In the genomic region with DNA sequence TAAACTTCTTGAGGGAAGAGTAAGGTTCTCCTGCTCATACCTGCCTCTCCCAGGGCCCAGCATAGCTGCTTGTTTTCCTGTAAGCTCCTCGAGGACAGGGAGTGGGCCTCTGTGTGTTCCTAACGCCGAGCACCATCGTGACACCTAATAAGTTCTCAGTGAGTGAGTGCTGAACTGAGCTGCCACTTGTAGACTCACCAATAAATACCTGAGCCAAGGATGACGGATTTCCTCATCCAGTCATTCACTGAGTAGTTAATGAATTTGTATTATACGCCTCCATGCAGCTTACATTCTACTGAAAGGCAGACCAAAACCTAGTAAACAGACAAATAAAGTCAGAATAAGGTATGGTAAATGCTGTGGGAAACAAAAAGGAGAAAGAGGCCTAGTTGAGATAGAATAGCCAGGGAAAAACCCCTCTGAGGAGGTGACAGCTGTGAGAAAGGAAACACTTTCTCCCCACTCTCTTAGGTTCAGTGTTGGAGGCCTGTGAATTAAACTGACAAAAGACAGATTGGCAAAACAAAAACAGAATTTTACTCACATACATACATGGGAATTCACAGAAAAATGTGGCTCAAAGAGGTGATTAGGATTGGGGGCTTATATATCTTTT, we compare ENCODE assay signal across 16 cellular contexts.
A peak's percentile ranks its signal among the peaks of the same experiment; 100 is the strongest.
DNase-seq lines count a peak whose midpoint lies in the region; ATAC-seq and TF ChIP-seq lines count a peak whose summit lies in the region.
"Had no signal": no experiment of that assay in that cellular context is flagged by ENCODE, and none has a peak within 500 bp of the region (broad histone marks: within the 10 kb centered on the region; RNA-seq: fewer than 3 reads in every experiment).

No MANE protein-coding gene starts in this region.

- DNase-seq in GM10266 (ENCODE audit: extremely low spot score) (peak; percentile 46), memory B cell (ENCODE audit: low spot score in 2 of 2) (no peak), occipital lobe (lab: John Stamatoyannopoulos, UW) (no peak), osteocyte (ENCODE audit: extremely low spot score, unreplicated experiment) (no peak)
- DNase-seq in stimulated activated CD8-positive, alpha-beta memory T cell treated with anti-CD3 and anti-CD28 coated beads, Interleukin-4, amount 100 ng/mL, for 48 hours, result no peak
- DNase-seq in T-helper 2 cell treated with Interferon-gamma antibody and Interleukin-4, amounts not matched to agents 5 μg/mL and 100 μg/mL, for 36 hours (ENCODE audit: low spot score), result no peak
- DNase-seq: activated T-cell treated with anti-CD3 and anti-CD28 coated beads, Interleukin-2, amount 50 U/mL, for 72 hours; hypothalamus; mucosa of descending colon; SIG-M5; upper lobe of left lung; WERI-Rb-1 had no signal

- no peak for TF ChIP-seq CTCF in GM10266 (IDR thresholded peaks at IDR 0.05; ENCODE audit: control insufficient read depth, insufficient read depth, low read depth, missing control alignments)
- no peak for TF ChIP-seq CTCF in osteocyte (IDR thresholded peaks at IDR 0.05)

- H3K9me3 Mint-ChIP-seq in memory B cell (peaks cover 2% of the 10 kb centered on the region), osteocyte (ENCODE audit: unreplicated experiment) (no peaks in the 10 kb centered on the region)
- peaks cover 8% of the 10 kb centered on the region for H3K9me3 Mint-ChIP-seq in T-helper 2 cell treated with Interferon-gamma antibody and Interleukin-4, amounts not matched to agents 5 μg/mL and 100 μg/mL, for 36 hours
- H3K9me3 Mint-ChIP-seq: brain had no signal

- H3K27me3 Mint-ChIP-seq in memory B cell, result no peaks in the 10 kb centered on the region
- H3K27me3 Mint-ChIP-seq in T-helper 2 cell treated with Interferon-gamma antibody and Interleukin-4, amounts not matched to agents 5 μg/mL and 100 μg/mL, for 36 hours (ENCODE audit: low read depth), result no peaks in the 10 kb centered on the region
- H3K27me3 Mint-ChIP-seq in osteocyte (ENCODE audit: unreplicated experiment), result peaks cover 11% of the 10 kb centered on the region

- H3K4me3 Mint-ChIP-seq in memory B cell (no peak overlapping the region), osteocyte (ENCODE audit: unreplicated experiment) (no peak overlapping the region)
- no peak overlapping the region for H3K4me3 Mint-ChIP-seq in T-helper 2 cell treated with Interferon-gamma antibody and Interleukin-4, amounts not matched to agents 5 μg/mL and 100 μg/mL, for 36 hours
- H3K4me3 Mint-ChIP-seq: activated T-cell treated with anti-CD3 and anti-CD28 coated beads, Interleukin-2, amount 50 U/mL, for 72 hours; brain had no signal

- no peaks in the 10 kb centered on the region for H3K4me1 Mint-ChIP-seq in memory B cell
- no peaks in the 10 kb centered on the region for H3K4me1 Mint-ChIP-seq in T-helper 2 cell treated with Interferon-gamma antibody and Interleukin-4, amounts not matched to agents 5 μg/mL and 100 μg/mL, for 36 hours (ENCODE audit: low read depth)
- H3K4me1 Mint-ChIP-seq in osteocyte (ENCODE audit: unreplicated experiment), result no peaks in the 10 kb centered on the region

- H3K27ac Mint-ChIP-seq in memory B cell, result peak overlapping the region; percentile 59
- H3K27ac Mint-ChIP-seq in T-helper 2 cell treated with Interferon-gamma antibody and Interleukin-4, amounts not matched to agents 5 μg/mL and 100 μg/mL, for 36 hours, result no peak overlapping the region
- H3K27ac Mint-ChIP-seq in osteocyte (ENCODE audit: unreplicated experiment), result no peak overlapping the region
- H3K27ac Mint-ChIP-seq: activated T-cell treated with anti-CD3 and anti-CD28 coated beads, Interleukin-2, amount 50 U/mL, for 72 hours had no signal

- H3K36me3 Mint-ChIP-seq in memory B cell (no peaks in the 10 kb centered on the region), osteocyte (ENCODE audit: unreplicated experiment) (no peaks in the 10 kb centered on the region)
- no peaks in the 10 kb centered on the region for H3K36me3 Mint-ChIP-seq in T-helper 2 cell treated with Interferon-gamma antibody and Interleukin-4, amounts not matched to agents 5 μg/mL and 100 μg/mL, for 36 hours (ENCODE audit: low read depth)
- H3K36me3 Mint-ChIP-seq: brain had no signal

- ATAC-seq in GM19463 (IDR thresholded peaks at IDR 0.05; ENCODE audit: unreplicated experiment), result peak; percentile 77
- ATAC-seq in HG03159 (IDR thresholded peaks at IDR 0.05; ENCODE audit: unreplicated experiment), result peak; percentile 58
- no peak for ATAC-seq in memory B cell (ENCODE audit: low read depth)
- ATAC-seq: mucosa of descending colon, sciatic nerve had no signal
